In genomic region chr18:33870059-33870458, GRCh38 we compare ENCODE assay signal across 23 cellular contexts.
DNase-seq lines count a peak whose midpoint lies in the region; ATAC-seq and TF ChIP-seq lines count a peak whose summit lies in the region.
"Had no signal": no experiment of that assay in that cellular context is flagged by ENCODE, and none has a peak within 500 bp of the region (broad histone marks: within the 10 kb centered on the region; RNA-seq: fewer than 3 reads in every experiment).

No MANE protein-coding gene starts in this region.

- no peak for ATAC-seq in SK-N-SH treated with all-trans-retinoic acid at 6 μM for 48 hours
- ATAC-seq in sciatic nerve, result no peak
- ATAC-seq: A549; activated T-cell treated with anti-CD3 and anti-CD28 coated beads, Interleukin-2, amount 50 U/mL, for 4 hours; left cardiac atrium had no signal

- no peak overlapping the region for H2AFZ ChIP-seq in SK-N-SH (ENCODE audit: low read depth)

- H3K79me2 ChIP-seq in SK-N-SH (ENCODE audit: insufficient read depth), result no peaks in the 10 kb centered on the region

- H3K4me3 ChIP-seq in SK-N-SH (ENCODE audit: low read depth in 2 of 2, low read length in 1 of 2) (no peak overlapping the region), epithelial cell of proximal tubule (ENCODE audit: low read depth, low read length) (no peak overlapping the region), mesodermal cell (ENCODE audit: extremely low read depth, insufficient read depth, low read length, poor library complexity, severe bottlenecking) (no peak overlapping the region)
- H3K4me3 ChIP-seq: A549, coronary artery, HAP-1 had no signal

- no peak overlapping the region for H3K4me2 ChIP-seq in SK-N-SH
- H3K4me2 ChIP-seq: A549 had no signal

- CTCF ChIA-PET in SK-N-SH (lab: Yijun Ruan, JAX), result interaction anchor here (1.2 kb wide), 1 partner anchor 31 kb away, joined by 3 read pairs; no protein-coding TSS in a partner anchor

- TF ChIP-seq RAD21 in SK-N-SH (IDR thresholded peaks at IDR 0.05; ENCODE audit: low read length), result no peak

- no peaks in the 10 kb centered on the region for H3K9me2 ChIP-seq in SK-N-SH

- no peaks in the 10 kb centered on the region for H4K20me1 ChIP-seq in SK-N-SH (ENCODE audit: insufficient read depth)

- H3K9ac ChIP-seq in SK-N-SH, result no peak overlapping the region

- H3K36me3 ChIP-seq in SK-N-SH (replicated peaks in 1 of 2; ENCODE audit: control insufficient read depth in 1 of 2, insufficient read depth in 2 of 2, low read length in 1 of 2) (no peaks in the 10 kb centered on the region), mesodermal cell (ENCODE audit: control insufficient read depth, insufficient read depth, low read length) (no peaks in the 10 kb centered on the region)
- H3K36me3 ChIP-seq: HAP-1 had no signal

- no peaks in the 10 kb centered on the region for H3K27me3 ChIP-seq in SK-N-SH (ENCODE audit: insufficient read depth)

- no peak for TF ChIP-seq EP300 in SK-N-SH (IDR thresholded peaks at IDR 0.05; ENCODE audit: borderline replicate concordance in 1 of 2, low read depth in 1 of 2, low read length in 1 of 2)

- H3K4me1 ChIP-seq in SK-N-SH (ENCODE audit: control insufficient read depth in 1 of 2, insufficient read depth in 2 of 2, low read depth in 1 of 2, low read length in 1 of 2) (no peaks in the 10 kb centered on the region), mesodermal cell (ENCODE audit: control insufficient read depth, insufficient read depth, low read length, poor library complexity, severe bottlenecking) (no peaks in the 10 kb centered on the region)
- H3K4me1 ChIP-seq: A549, HAP-1 had no signal

- no peaks in the 10 kb centered on the region for H3F3A ChIP-seq in SK-N-SH (replicated peaks; ENCODE audit: insufficient read depth)

- intact Hi-C loops in sciatic nerve (cut with DNase I), result no loop called here

- POLR2A ChIA-PET in SK-N-SH (lab: Yijun Ruan, JAX), result no interaction called here

- DNase-seq in SK-N-SH (no peak), epithelial cell of proximal tubule (ENCODE audit: low read depth) (peak; percentile 12), hippocampal formation (lab: John Stamatoyannopoulos, UW) (no peak), sciatic nerve (ENCODE audit: low spot score) (no peak), AG08396 (ENCODE audit: low spot score) (no peak)
- DNase-seq in central memory CD4-positive, alpha-beta T cell, result no peak
- DNase-seq: activated CD4-positive, alpha-beta T cell treated with anti-CD3 and anti-CD28 coated beads for 1 hour; activated CD8-positive, alpha-beta memory T cell treated with anti-CD3 and anti-CD28 coated beads for 24 hours; activated naive CD4-positive, alpha-beta T cell treated with anti-CD3 and anti-CD28 coated beads, Interleukin-2, amount 50 U/mL, for 16 hours; activated T-cell treated with anti-CD3 and anti-CD28 coated beads, Interleukin-2, amount 50 U/mL, for 4 hours; foreskin melanocyte; left cardiac atrium; midbrain; NCI-H1048; NCI-H2029; NCI-H524 treated with DMSO at 0.1 percent for 48 hours; SW 1271 had no signal

- no peak overlapping the region for H3K27ac ChIP-seq in SK-N-SH (ENCODE audit: low read depth in 2 of 2, low read length in 1 of 2)
- peak overlapping the region; percentile 50 for H3K27ac ChIP-seq in mesodermal cell (ENCODE audit: low read depth, low read length, severe bottlenecking)
- H3K27ac ChIP-seq: A549, C4-2B, coronary artery had no signal

- H3K9me3 ChIP-seq in SK-N-SH (no peaks in the 10 kb centered on the region), mesodermal cell (ENCODE audit: control insufficient read depth, low read length) (no peaks in the 10 kb centered on the region)
- H3K9me3 ChIP-seq: A549, HAP-1 had no signal

- TF ChIP-seq CTCF in SK-N-SH (IDR thresholded peaks at IDR 0.05) (no peak), epithelial cell of proximal tubule (conservative IDR thresholded peaks at IDR 0.05; ENCODE audit: low read depth, low read length) (no peak)

TF ChIP-seq in SK-N-SH treated with all-trans-retinoic acid at 6 μM for 48 hours, 23 proteins besides CTCF, POLR2A, EP300 and RAD21 (continues in another document):
- TF ChIP-seq ZNF8 (CRISPR knock-in tag; IDR thresholded peaks at IDR 0.05) (no peak), TSHZ2 (CRISPR knock-in tag; IDR thresholded peaks at IDR 0.05) (no peak), ZFP3 (CRISPR knock-in tag; IDR thresholded peaks at IDR 0.05) (no peak), GLIS3 (CRISPR knock-in tag; IDR thresholded peaks at IDR 0.05) (no peak), ARNTL (CRISPR knock-in tag; IDR thresholded peaks at IDR 0.05; ENCODE audit: borderline replicate concordance, low read depth) (no peak), ISL1 (CRISPR knock-in tag; IDR thresholded peaks at IDR 0.05) (peak; percentile 93), CSDC2 (CRISPR knock-in tag; IDR thresholded peaks at IDR 0.05) (no peak), ZFP30 (CRISPR knock-in tag; IDR thresholded peaks at IDR 0.05) (no peak)

TF ChIP-seq in SK-N-SH, 30 proteins besides CTCF, POLR2A, EP300 and RAD21:
- no peak for TF ChIP-seq NRF1 (IDR thresholded peaks at IDR 0.05; ENCODE audit: low read depth, low read length)
- TF ChIP-seq CHD2 (IDR thresholded peaks at IDR 0.05; ENCODE audit: low read length, partially characterized antibody), result no peak
- TF ChIP-seq SIN3A (IDR thresholded peaks at IDR 0.05; ENCODE audit: borderline replicate concordance, low read depth, low read length), result no peak
- TF ChIP-seq POLR2AphosphoS5 (IDR thresholded peaks at IDR 0.05; ENCODE audit: low read depth, low read length), result no peak
- TF ChIP-seq PBX3 (IDR thresholded peaks at IDR 0.05), result no peak
